19 cellular contexts compared by ENCODE assay signal in the genomic region with DNA sequence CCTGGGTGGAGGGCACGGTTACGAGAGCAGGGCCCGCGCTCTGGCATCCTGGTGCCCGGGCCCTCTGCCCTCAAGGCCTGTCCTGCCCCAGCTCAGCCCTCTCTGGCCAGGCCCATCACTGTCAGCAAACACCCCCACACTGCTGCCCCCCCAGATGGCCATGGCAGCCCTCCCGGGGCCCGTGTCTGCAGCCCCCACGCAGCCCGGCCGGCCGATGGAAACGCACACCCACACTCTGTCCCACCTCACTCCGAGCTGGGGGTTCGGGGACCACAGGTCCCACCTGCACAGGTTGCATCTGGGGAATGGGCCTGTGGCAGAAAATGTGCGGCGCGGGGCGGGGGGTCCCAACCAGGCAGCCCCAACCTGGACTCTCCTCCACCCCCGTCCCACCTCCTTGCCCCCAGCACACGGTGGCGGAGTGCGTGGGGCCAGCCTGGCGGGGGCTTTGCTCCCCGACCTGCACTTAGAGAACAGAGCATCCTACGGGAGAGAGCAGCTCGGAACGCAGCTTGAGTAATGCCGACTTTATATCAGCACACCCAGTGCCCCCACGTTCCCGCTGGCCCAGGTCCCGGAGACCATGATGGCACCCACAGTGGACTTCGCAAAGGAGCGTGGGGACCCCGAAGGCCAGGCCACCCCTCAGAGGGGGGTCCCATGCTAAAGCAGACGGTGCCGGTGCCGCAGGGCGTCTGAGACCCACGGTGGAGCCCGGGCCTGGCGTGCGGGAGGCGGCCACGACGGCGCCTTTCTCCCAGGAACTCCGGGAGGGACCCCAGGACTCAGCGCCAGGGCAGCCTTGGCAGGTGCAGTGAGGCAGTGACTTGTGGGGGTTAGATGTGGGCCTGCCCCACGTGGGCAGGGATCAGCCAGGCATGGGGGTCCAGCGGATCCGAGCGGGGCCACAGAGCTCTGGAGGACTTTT. TPM values are rescaled to one million over a fixed set of nuclear protein-coding genes. Genes with fewer than 3 reads are reported as not detected.
DNase-seq lines count a peak whose midpoint lies in the region; ATAC-seq and TF ChIP-seq lines count a peak whose summit lies in the region.
"Had no signal": no experiment of that assay in that cellular context is flagged by ENCODE, and none has a peak within 500 bp of the region (broad histone marks: within the 10 kb centered on the region; RNA-seq: fewer than 3 reads in every experiment).

No MANE protein-coding gene starts in this region.

- TF ChIP-seq CTCF in SK-N-SH (IDR thresholded peaks at IDR 0.05), result no peak
- no peak for TF ChIP-seq CTCF in sigmoid colon (IDR thresholded peaks at IDR 0.05)
- TF ChIP-seq CTCF in activated CD8-positive, alpha-beta T cell treated with anti-CD3 and anti-CD28 coated beads for 36 hours (IDR thresholded peaks at IDR 0.05), result no peak

- no peaks in the 10 kb centered on the region for H3K36me3 Mint-ChIP-seq in activated CD8-positive, alpha-beta T cell treated with anti-CD3 and anti-CD28 coated beads for 36 hours (ENCODE audit: low read depth)
- H3K36me3 Mint-ChIP-seq: CD4-positive, CD25-positive, alpha-beta regulatory T cell had no signal

- no peak for TF ChIP-seq EP300 in SK-N-SH (IDR thresholded peaks at IDR 0.05; ENCODE audit: borderline replicate concordance in 1 of 2, low read depth in 1 of 2, low read length in 1 of 2)
- TF ChIP-seq EP300 in sigmoid colon (IDR thresholded peaks at IDR 0.05), result no peak

- H3K9me3 Mint-ChIP-seq in activated CD8-positive, alpha-beta T cell treated with anti-CD3 and anti-CD28 coated beads for 36 hours, result no peaks in the 10 kb centered on the region
- H3K9me3 Mint-ChIP-seq: activated naive CD8-positive, alpha-beta T cell treated with anti-CD3 and anti-CD28 coated beads for 36 hours; CD4-positive, CD25-positive, alpha-beta regulatory T cell; stimulated activated naive CD8-positive, alpha-beta T cell treated with anti-CD3 and anti-CD28 coated beads, Interleukin-15, amount 100 ng/mL, for 72 hours had no signal

- peak; percentile 21 for DNase-seq in SK-N-SH
- no peak for DNase-seq in NT2/D1 (ENCODE audit: low read depth, low spot score)
- DNase-seq in hepatic stellate cell (ENCODE audit: low spot score), result peak; percentile 8
- peak; percentile 62 for DNase-seq in sigmoid colon
- DNase-seq in activated CD8-positive, alpha-beta T cell treated with anti-CD3 and anti-CD28 coated beads for 36 hours, result no peak
- no peak for DNase-seq in NCI-H524 treated with DMSO at 0.1 percent for 48 hours (lab: John Stamatoyannopoulos, UW)
- DNase-seq: activated naive CD8-positive, alpha-beta T cell treated with anti-CD3 and anti-CD28 coated beads for 36 hours; CD4-positive, CD25-positive, alpha-beta regulatory T cell; HCEC 1CT; KG1; NCI-H1092 treated with DMSO at 0.1 percent for 48 hours had no signal

- no peak overlapping the region for H2AFZ ChIP-seq in SK-N-SH (ENCODE audit: low read depth)

- peaks cover 4 to 18% of the 10 kb centered on the region in 2 experiments; a peak in 2 of 4 replicates for H3K4me1 ChIP-seq in SK-N-SH (ENCODE audit: control insufficient read depth in 1 of 2, insufficient read depth in 2 of 2, low read depth in 1 of 2, low read length in 1 of 2)
- peaks cover 2% of the 10 kb centered on the region for H3K4me1 ChIP-seq in NT2/D1 (ENCODE audit: insufficient read depth, insufficient read length)
- peaks cover 0 to 14% (median 14%) of the 10 kb centered on the region in 4 donors for H3K4me1 ChIP-seq in sigmoid colon

- H3K4me3 Mint-ChIP-seq in activated CD8-positive, alpha-beta T cell treated with anti-CD3 and anti-CD28 coated beads for 36 hours, result no peak overlapping the region
- H3K4me3 Mint-ChIP-seq: activated naive CD8-positive, alpha-beta T cell treated with anti-CD3 and anti-CD28 coated beads for 36 hours; CD4-positive, CD25-positive, alpha-beta regulatory T cell; stimulated activated naive CD8-positive, alpha-beta T cell treated with anti-CD3 and anti-CD28 coated beads, Interleukin-15, amount 100 ng/mL, for 72 hours had no signal

- intact Hi-C loops in sigmoid colon (cut with DNase I), result no loop called here
- intact Hi-C loops in activated CD8-positive, alpha-beta T cell treated with anti-CD3 and anti-CD28 coated beads for 36 hours (cut with micrococcal nuclease), result no loop called here

- no peak overlapping the region for H3K4me2 ChIP-seq in SK-N-SH

- H3F3A ChIP-seq in SK-N-SH (replicated peaks; ENCODE audit: insufficient read depth), result no peaks in the 10 kb centered on the region

- 86% methylated on average over 21 of the region's 52 CpGs for WGBS in SK-N-SH (ENCODE audit: low lambda C conversion rate)
- 90 to 91% methylated on average over 52 of the region's 52 CpGs for WGBS in sigmoid colon, 2 donors

- no peaks in the 10 kb centered on the region for H3K36me3 ChIP-seq in SK-N-SH (replicated peaks in 1 of 2; ENCODE audit: control insufficient read depth in 1 of 2, insufficient read depth in 2 of 2, low read length in 1 of 2)
- H3K36me3 ChIP-seq in NT2/D1 (ENCODE audit: insufficient read depth, insufficient read length, low read length), result peaks cover 21% of the 10 kb centered on the region
- no peaks in the 10 kb centered on the region for H3K36me3 ChIP-seq in sigmoid colon
- H3K36me3 ChIP-seq: cardiac muscle cell, neutrophil, SJSA1 had no signal

- H3K27ac Mint-ChIP-seq in activated CD8-positive, alpha-beta T cell treated with anti-CD3 and anti-CD28 coated beads for 36 hours, result no peak overlapping the region
- H3K27ac Mint-ChIP-seq: activated naive CD8-positive, alpha-beta T cell treated with anti-CD3 and anti-CD28 coated beads for 36 hours; CD4-positive, CD25-positive, alpha-beta regulatory T cell had no signal

- no peaks in the 10 kb centered on the region for H3K79me2 ChIP-seq in SK-N-SH (ENCODE audit: insufficient read depth)

- no peak for TF ChIP-seq POLR2A in sigmoid colon (IDR thresholded peaks at IDR 0.05)

- ATAC-seq in SK-N-SH treated with all-trans-retinoic acid at 6 μM for 48 hours (no peak), HG03135 (IDR thresholded peaks at IDR 0.05; ENCODE audit: unreplicated experiment) (no peak)
- no peak for ATAC-seq in activated CD8-positive, alpha-beta T cell treated with anti-CD3 and anti-CD28 coated beads for 36 hours
- ATAC-seq: stimulated activated naive CD8-positive, alpha-beta T cell treated with anti-CD3 and anti-CD28 coated beads, Interleukin-15, amount 100 ng/mL, for 72 hours had no signal

- H3K4me3 ChIP-seq in SK-N-SH (ENCODE audit: low read depth in 2 of 2, low read length in 1 of 2) (no peak overlapping the region), NT2/D1 (ENCODE audit: insufficient read length, low read depth) (no peak overlapping the region), sigmoid colon (no peak overlapping the region)
- H3K4me3 ChIP-seq: cardiac muscle cell, SJSA1 had no signal

- H3K27ac ChIP-seq in SK-N-SH (ENCODE audit: low read depth in 2 of 2, low read length in 1 of 2) (peak overlapping the region in 1 of 2 experiments; percentile 53; a peak in 2 of 4 replicates), sigmoid colon (no peak overlapping the region)
- H3K27ac ChIP-seq: 22Rv1, cardiac muscle cell, neutrophil, SJSA1 had no signal

- H3K27me3 ChIP-seq in SK-N-SH (ENCODE audit: insufficient read depth) (no peaks in the 10 kb centered on the region), NT2/D1 (ENCODE audit: insufficient read depth, insufficient read length) (peaks cover 8% of the 10 kb centered on the region), sigmoid colon (peaks cover 0 to 12% (median 0%) of the 10 kb centered on the region in 3 donors)
- H3K27me3 ChIP-seq: cardiac muscle cell, SJSA1 had no signal

- POLR2A ChIA-PET in SK-N-SH (lab: Yijun Ruan, JAX), result no interaction called here
- POLR2A ChIA-PET in activated CD8-positive, alpha-beta T cell treated with anti-CD3 and anti-CD28 coated beads for 36 hours (lab: Charles Lee), result interaction anchor here (1.0 to 3.2 kb wide), 4 partner anchors 9 to 44 kb away, joined by 3 to 15 read pairs (median 4); no protein-coding TSS in a partner anchor

- H4K20me1 ChIP-seq in SK-N-SH (ENCODE audit: insufficient read depth), result no peaks in the 10 kb centered on the region

- H3K4me1 Mint-ChIP-seq in activated CD8-positive, alpha-beta T cell treated with anti-CD3 and anti-CD28 coated beads for 36 hours (ENCODE audit: low read depth), result peaks cover 7% of the 10 kb centered on the region

- CTCF ChIA-PET in SK-N-SH (lab: Yijun Ruan, JAX), result interaction anchor here (1.7 kb wide), 1 partner anchor 17 kb away, joined by 5 read pairs; no protein-coding TSS in a partner anchor
- CTCF ChIA-PET in activated CD8-positive, alpha-beta T cell treated with anti-CD3 and anti-CD28 coated beads for 36 hours (lab: Charles Lee), result no interaction called here

- no peaks in the 10 kb centered on the region for H3K27me3 Mint-ChIP-seq in activated CD8-positive, alpha-beta T cell treated with anti-CD3 and anti-CD28 coated beads for 36 hours
- H3K27me3 Mint-ChIP-seq: activated naive CD8-positive, alpha-beta T cell treated with anti-CD3 and anti-CD28 coated beads for 36 hours; CD4-positive, CD25-positive, alpha-beta regulatory T cell; stimulated activated naive CD8-positive, alpha-beta T cell treated with anti-CD3 and anti-CD28 coated beads, Interleukin-15, amount 100 ng/mL, for 72 hours had no signal

- no peaks in the 10 kb centered on the region for H3K9me2 ChIP-seq in SK-N-SH

- H3K9ac ChIP-seq in SK-N-SH, result no peak overlapping the region
- H3K9ac ChIP-seq in NT2/D1 (ENCODE audit: insufficient read length, low read depth), result peak overlapping the region; percentile 42

- no peak for TF ChIP-seq RAD21 in SK-N-SH (IDR thresholded peaks at IDR 0.05; ENCODE audit: low read length)

- H3K9me3 ChIP-seq in SK-N-SH, result no peaks in the 10 kb centered on the region
- no peaks in the 10 kb centered on the region for H3K9me3 ChIP-seq in NT2/D1 (ENCODE audit: insufficient read depth, low read length)
- H3K9me3 ChIP-seq in sigmoid colon, result no peaks in the 10 kb centered on the region
- H3K9me3 ChIP-seq: neutrophil, SJSA1 had no signal

RNA-seq across cellular contexts. Expression of gene RNF223, which starts 7.5 kb away (rescaled TPM):
- not detected in 2 replicates for polyA plus RNA-seq in SK-N-SH (2012; rRNA removed)
- not detected in 2 replicates for polyA plus RNA-seq in SK-N-SH (2012; cell fraction: cytosol; rRNA removed)
- polyA plus RNA-seq in SK-N-SH (2012; cell fraction: nucleus; rRNA removed), result 0.04 TPM in 1 of 2 replicates, not detected in the other
- total RNA-seq in sigmoid colon, result not detected
- 1 to 10 TPM in 2 of 3 donors, under 1 TPM in 1; 0.60 to 3.7 (median 1.9) TPM for polyA plus RNA-seq in sigmoid colon
- not detected for total RNA-seq in activated CD8-positive, alpha-beta T cell treated with anti-CD3 and anti-CD28 coated beads for 36 hours
- total RNA-seq: activated naive CD8-positive, alpha-beta T cell treated with anti-CD3 and anti-CD28 coated beads for 36 hours; CD4-positive, CD25-positive, alpha-beta regulatory T cell; frontal cortex; SJSA1 had no signal
- polyA plus RNA-seq: cardiac muscle cell; CD4-positive, CD25-positive, alpha-beta regulatory T cell had no signal

RNA-seq across cellular contexts. Expression of gene C1orf159, which starts 34.3 kb away (rescaled TPM):
- polyA plus RNA-seq in SK-N-SH (2012; rRNA removed) (10.1 and 10.2 TPM in 2 replicates), sigmoid colon (10 to 100 TPM in 1 of 3 donors, 1 to 10 TPM in 2; 6.6 to 25.3 (median 6.9) TPM)
- 3.0 and 4.9 TPM in 2 replicates for polyA plus RNA-seq in SK-N-SH (2012; cell fraction: cytosol; rRNA removed)
- 57.7 and 66.0 TPM in 2 replicates for polyA plus RNA-seq in SK-N-SH (2012; cell fraction: nucleus; rRNA removed)
- total RNA-seq in sigmoid colon, result 10 to 100 TPM in 2 of 4 donors, 1 to 10 TPM in 2; 7.9 to 13.8 (median 10.4) TPM
- 10 to 100 TPM; 17.5 to 20.3 TPM for total RNA-seq in activated CD8-positive, alpha-beta T cell treated with anti-CD3 and anti-CD28 coated beads for 36 hours

Comparison
In these comparisons a context has a peak if more than half of its experiments do, and no peak if none do; other contexts are left out.
1. DNase-seq: peak in SK-N-SH (single experiment), hepatic stellate cell (single experiment) and sigmoid colon (single experiment); none in NT2/D1 (single experiment), activated CD8-positive, alpha-beta T cell treated with anti-CD3 and anti-CD28 coated beads for 36 hours (single experiment) and NCI-H524 treated with DMSO at 0.1 percent for 48 hours (single experiment).